ENCODE assay signal across 17 cellular contexts in the genomic region with DNA sequence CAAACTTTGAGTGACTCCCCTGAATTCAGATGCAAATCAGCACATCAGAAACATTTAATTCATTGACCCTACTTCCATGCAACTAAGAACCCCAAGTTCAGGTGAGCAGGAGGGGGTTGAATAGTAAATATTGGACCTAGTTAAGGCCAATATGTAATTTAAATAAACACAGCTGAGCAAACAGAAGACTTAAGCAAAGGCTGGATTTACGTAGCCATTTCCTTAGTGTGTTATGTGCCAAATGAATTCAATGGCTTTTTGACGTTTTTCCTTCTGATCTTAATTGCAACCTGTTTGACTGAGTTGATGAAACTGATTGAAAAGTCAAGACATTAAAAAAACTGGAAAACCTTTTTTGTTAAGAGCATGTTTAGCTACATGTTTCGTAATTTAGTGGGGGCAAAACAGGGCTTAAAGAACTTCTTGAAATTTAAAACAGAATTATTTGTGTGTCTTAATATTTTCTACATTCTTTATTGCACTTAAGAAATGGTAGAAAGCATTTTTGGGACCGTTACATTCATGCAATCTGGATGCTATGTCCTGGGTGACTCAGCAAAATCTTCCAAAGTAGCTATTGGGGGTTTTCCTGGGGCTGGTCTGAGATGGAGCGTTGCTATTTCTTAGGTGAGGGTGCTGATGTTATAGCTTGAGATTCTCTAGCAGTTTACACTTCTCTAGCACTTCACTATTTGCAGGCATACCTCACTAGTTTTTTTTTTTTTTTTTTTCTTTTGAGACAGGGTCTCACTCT. TPM values are rescaled to one million over a fixed set of nuclear protein-coding genes. Genes with fewer than 3 reads are reported as not detected.
DNase-seq lines count a peak whose midpoint lies in the region; ATAC-seq, FAIRE-seq and TF ChIP-seq lines count a peak whose summit lies in the region.
"Had no signal": no experiment of that assay in that cellular context is flagged by ENCODE, and none has a peak within 500 bp of the region (broad histone marks: within the 10 kb centered on the region; RNA-seq: fewer than 3 reads in every experiment).

No MANE protein-coding gene starts in this region.

- no peaks in the 10 kb centered on the region for H3K27me3 ChIP-seq in pancreas
- H3K27me3 ChIP-seq in sigmoid colon, result no peaks in the 10 kb centered on the region
- H3K27me3 ChIP-seq: breast epithelium had no signal

- FAIRE-seq in pancreas (lab: Jason Lieb, UNC), result no peak

- H3K9me3 ChIP-seq in pancreas (no peaks in the 10 kb centered on the region), sigmoid colon (no peaks in the 10 kb centered on the region)
- H3K9me3 ChIP-seq: breast epithelium, HAP-1 had no signal

- H3K36me3 Mint-ChIP-seq in chondrocyte (ENCODE audit: low read depth), result no peaks in the 10 kb centered on the region

- TF ChIP-seq POLR2A in sigmoid colon (IDR thresholded peaks at IDR 0.05), result no peak

- peaks cover 29% of the 10 kb centered on the region for H3K4me1 Mint-ChIP-seq in chondrocyte (ENCODE audit: low read depth)
- H3K4me1 Mint-ChIP-seq: naive thymus-derived CD4-positive, alpha-beta T cell had no signal

- peaks cover 6 to 24% (median 14%) of the 10 kb centered on the region in 3 donors for H3K4me1 ChIP-seq in pancreas
- no peaks in the 10 kb centered on the region for H3K4me1 ChIP-seq in sigmoid colon
- H3K4me1 ChIP-seq: breast epithelium, HAP-1 had no signal

- no peak overlapping the region for H3K4me3 Mint-ChIP-seq in chondrocyte (ENCODE audit: unreplicated experiment)
- H3K4me3 Mint-ChIP-seq: naive thymus-derived CD4-positive, alpha-beta T cell had no signal

- TF ChIP-seq CTCF in chondrocyte (IDR thresholded peaks at IDR 0.05) (no peak), pancreas (IDR thresholded peaks at IDR 0.05) (no peak), sigmoid colon (IDR thresholded peaks at IDR 0.05) (no peak)

- ATAC-seq in pancreas (peak; percentile 90 to 93 (median 92)), GM21737 (IDR thresholded peaks at IDR 0.05; ENCODE audit: unreplicated experiment) (no peak)
- ATAC-seq: activated CD4-positive, CD25-positive, alpha-beta regulatory T cell treated with anti-CD3 and anti-CD28 coated beads, Interleukin-2, amount 50 U/mL, for 24 hours; naive thymus-derived CD4-positive, alpha-beta T cell had no signal

- H3K27me3 Mint-ChIP-seq in chondrocyte (ENCODE audit: low read depth), result no peaks in the 10 kb centered on the region

- H3K27ac ChIP-seq in pancreas, result peak overlapping the region in 2 of 4 donors; percentile 28 to 51
- no peak overlapping the region for H3K27ac ChIP-seq in sigmoid colon
- H3K27ac ChIP-seq: 22Rv1, skin epidermis had no signal

- peak overlapping the region; percentile 89 for H3K27ac Mint-ChIP-seq in chondrocyte (ENCODE audit: unreplicated experiment)
- H3K27ac Mint-ChIP-seq: naive thymus-derived CD4-positive, alpha-beta T cell had no signal

- intact Hi-C loops in pancreas (cut with DNase I) (no loop called here), sigmoid colon (cut with DNase I) (no loop called here)

- H3K4me3 ChIP-seq in pancreas (no peak overlapping the region), sigmoid colon (no peak overlapping the region)
- H3K4me3 ChIP-seq: breast epithelium, HAP-1, skin epidermis had no signal

- TF ChIP-seq EP300 in sigmoid colon (IDR thresholded peaks at IDR 0.05), result no peak

- DNase-seq in DMS 273 (lab: John Stamatoyannopoulos, UW; ENCODE audit: unreplicated experiment) (peak; percentile 11), DMS 273 treated with DMSO at 0.1 percent for 48 hours (lab: John Stamatoyannopoulos, UW) (no peak), NCI-H460 (ENCODE audit: extremely low read depth, low read depth) (peak; percentile 94), chondrocyte (ENCODE audit: low spot score) (no peak), pancreas (no peak), sigmoid colon (no peak)
- no peak for DNase-seq in stimulated activated CD4-positive, alpha-beta T cell treated with anti-CD3 and anti-CD28 coated beads, Interleukin-12 subunit alpha, Interleukin-12 subunit beta, amount 100 ng/mL, for 4 hours
- DNase-seq: activated T-cell treated with anti-CD3 and anti-CD28 coated beads, Interleukin-2, amount 50 U/mL, for 48 hours; naive thymus-derived CD4-positive, alpha-beta T cell; trophoblast cell had no signal

- H3K36me3 ChIP-seq in pancreas (no peaks in the 10 kb centered on the region), sigmoid colon (no peaks in the 10 kb centered on the region)
- H3K36me3 ChIP-seq: breast epithelium, HAP-1 had no signal

- peaks cover under 1% of the 10 kb centered on the region for H3K9me3 Mint-ChIP-seq in chondrocyte (ENCODE audit: low read depth)

- 21 to 25% methylated on average over 5 of the region's 5 CpGs for WGBS in pancreas, 2 donors
- 23 to 55% methylated on average over 5 of the region's 5 CpGs for WGBS in sigmoid colon, 2 donors

RNA-seq across cellular contexts. Expression of a gene that starts 25.5 kb away (rescaled TPM):
- total RNA-seq in NCI-H460 (2014; rRNA removed; shearing (Covaris generic)), result 201 and 213 TPM in 2 replicates
- polyA plus RNA-seq in NCI-H460 (2014; cell fraction: nucleus; rRNA removed), result 119 and 144 TPM in 2 replicates
- total RNA-seq in chondrocyte, result 7.4 to 23.2 TPM (median 22.3 TPM) in 3 replicates
- 10 to 100 TPM in 1 of 6 donors, 1 to 10 TPM in 4, under 1 TPM in 1; 0.75 to 25.2 (median 2.1) TPM for total RNA-seq in pancreas
- polyA plus RNA-seq in pancreas, result 1 to 10 TPM; 1.9 to 2.8 TPM
- 10 to 100 TPM in 2 of 4 donors, 1 to 10 TPM in 2; 5.4 to 18.7 (median 10.1) TPM for total RNA-seq in sigmoid colon
- 1 to 10 TPM in 1 of 3 donors, under 1 TPM in 2; 0.23 to 3.8 (median 0.60) TPM for polyA plus RNA-seq in sigmoid colon
- total RNA-seq: epithelial cell of proximal tubule; naive thymus-derived CD4-positive, alpha-beta T cell had no signal
- polyA plus RNA-seq: naive thymus-derived CD4-positive, alpha-beta T cell had no signal

Comparison
In these comparisons a context has a peak if more than half of its experiments do, and no peak if none do; other contexts are left out.
1. DNase-seq: peak in DMS 273 (single experiment) and NCI-H460 (single experiment); none in DMS 273 treated with DMSO at 0.1 percent for 48 hours (single experiment), chondrocyte (single experiment), pancreas (0 of 6), stimulated activated CD4-positive, alpha-beta T cell treated with anti-CD3 and anti-CD28 coated beads, Interleukin-12 subunit alpha, Interleukin-12 subunit beta, amount 100 ng/mL, for 4 hours (single experiment) and sigmoid colon (single experiment).